ENCODE assay signal across 8 cellular contexts in the genomic region with DNA sequence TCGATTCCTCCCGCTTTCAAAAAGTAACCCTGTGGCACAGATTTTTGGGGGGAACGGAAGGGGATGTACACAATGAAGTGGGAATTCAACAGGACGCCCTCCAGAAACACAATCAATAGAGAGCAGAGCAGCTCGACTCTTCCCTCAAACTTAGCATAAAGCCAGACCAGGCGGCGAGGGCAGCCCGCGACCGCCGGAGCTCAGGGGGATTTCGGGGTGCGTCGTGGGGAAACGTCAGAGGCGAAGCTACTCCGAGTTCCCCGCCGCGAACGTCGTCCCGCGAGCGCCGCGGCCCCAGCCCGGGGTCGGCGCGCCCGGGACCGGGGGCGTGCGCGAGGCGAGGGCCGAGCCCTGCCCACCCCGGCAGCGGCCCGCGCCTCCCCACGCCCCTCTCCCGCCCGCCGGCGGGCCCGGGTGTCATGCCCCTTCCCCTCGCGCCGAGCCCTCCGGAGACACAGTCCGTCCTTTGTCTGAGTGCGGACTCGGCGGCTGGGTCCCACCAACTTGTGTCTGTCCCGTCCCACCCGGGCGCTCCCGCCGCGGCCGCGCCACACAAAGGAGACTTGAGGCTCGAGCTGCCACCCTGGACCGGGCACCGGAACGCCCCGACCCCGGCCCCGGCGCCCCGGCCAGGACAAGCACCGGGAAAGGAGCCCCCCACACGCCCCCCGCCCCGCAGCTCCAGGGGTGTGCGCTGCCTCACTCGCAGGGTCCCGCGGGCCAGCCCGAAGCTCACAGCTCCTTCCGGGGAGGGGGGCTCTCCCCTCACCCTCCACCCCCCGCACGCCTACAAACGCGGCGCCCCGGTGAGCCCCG. TPM values are rescaled to one million over a fixed set of nuclear protein-coding genes. Genes with fewer than 3 reads are reported as not detected.
DNase-seq lines count a peak whose midpoint lies in the region; ATAC-seq and TF ChIP-seq lines count a peak whose summit lies in the region.

No MANE protein-coding gene starts in this region.

- intact Hi-C loops in heart right ventricle (cut with DNase I) (loop anchor here in 8 of 10 donors (1.0 to 10.0 kb wide), 9 partner anchors 57 to 209 kb away; partner anchors contain the start of genes CUL1 (in 2 of the 8) and ZNF786 (in 1 of the 8)), posterior vena cava (cut with DNase I) (loop anchor here in 1 of 2 donors (10.0 kb wide), 1 partner anchor 61 kb away; no protein-coding TSS in a partner anchor)

- DNase-seq in 8988T (peak; percentile 17), RWPE1 (ENCODE audit: low spot score) (peak; percentile 13), heart right ventricle (peak; percentile 16 to 42), posterior vena cava (ENCODE audit: low spot score) (peak; percentile 84), ureter (ENCODE audit: low spot score) (peak; percentile 50)

- H3K4me3 Mint-ChIP-seq in activated naive CD4-positive, alpha-beta T cell treated with anti-CD3 and anti-CD28 coated beads, Interleukin-2, amount 50 U/mL, for 24 hours, result peak overlapping the region; percentile 98

- no peaks in the 10 kb centered on the region for H3K9me3 ChIP-seq in heart right ventricle

- peaks cover 0 to 19% (median 8%) of the 10 kb centered on the region in 9 donors for H3K4me1 ChIP-seq in heart right ventricle

- H3K4me3 ChIP-seq in heart right ventricle, result peak overlapping the region; percentile 52 to 97 (median 94)

- H3K36me3 Mint-ChIP-seq in activated naive CD4-positive, alpha-beta T cell treated with anti-CD3 and anti-CD28 coated beads, Interleukin-2, amount 50 U/mL, for 24 hours, result peaks cover 8% of the 10 kb centered on the region

- H3K27me3 Mint-ChIP-seq in activated naive CD4-positive, alpha-beta T cell treated with anti-CD3 and anti-CD28 coated beads, Interleukin-2, amount 50 U/mL, for 24 hours, result no peaks in the 10 kb centered on the region

- H3K27ac ChIP-seq in RWPE1 (peak overlapping the region; percentile 95), heart right ventricle (peak overlapping the region in 9 of 10 donors; percentile 28 to 96 (median 94))

- H3K4me1 Mint-ChIP-seq in activated naive CD4-positive, alpha-beta T cell treated with anti-CD3 and anti-CD28 coated beads, Interleukin-2, amount 50 U/mL, for 24 hours, result peaks cover 39% of the 10 kb centered on the region

- H3K27ac Mint-ChIP-seq in activated naive CD4-positive, alpha-beta T cell treated with anti-CD3 and anti-CD28 coated beads, Interleukin-2, amount 50 U/mL, for 24 hours, result peak overlapping the region; percentile 95

- peak; percentile 16 for ATAC-seq in GM18858 (IDR thresholded peaks at IDR 0.05; ENCODE audit: unreplicated experiment)
- ATAC-seq in HG03095 (IDR thresholded peaks at IDR 0.05; ENCODE audit: unreplicated experiment), result peak; percentile 26
- ATAC-seq in heart right ventricle, result no peak

- POLR2A ChIA-PET in RWPE1 (lab: Yijun Ruan, JAX; ENCODE audit: low non-redundant PET), result no interaction called here

- H3K27me3 ChIP-seq in heart right ventricle, result no peaks in the 10 kb centered on the region

- 0 to 1% methylated on average over 54 to 90 of the region's 90 CpGs for WGBS in heart right ventricle, 2 donors

- no peaks in the 10 kb centered on the region for H3K36me3 ChIP-seq in heart right ventricle

- CTCF ChIA-PET in RWPE1 (lab: Yijun Ruan, JAX), result interaction anchor here (0.6 kb wide), 1 partner anchor 10 kb away, joined by 3 read pairs; no protein-coding TSS in a partner anchor

- H3K9me3 Mint-ChIP-seq in activated naive CD4-positive, alpha-beta T cell treated with anti-CD3 and anti-CD28 coated beads, Interleukin-2, amount 50 U/mL, for 24 hours, result no peaks in the 10 kb centered on the region

- TF ChIP-seq CTCF in RWPE1 (conservative IDR thresholded peaks at IDR 0.05; ENCODE audit: low read depth), result no peak
- TF ChIP-seq CTCF in heart right ventricle (IDR thresholded peaks at IDR 0.05), result no peak

RNA-seq across cellular contexts. Expression of gene EZH2, which starts 0.7 kb away (rescaled TPM):
- total RNA-seq in heart right ventricle (1 to 10 TPM in 7 of 10 donors, under 1 TPM in 3; 0.53 to 4.6 (median 1.3) TPM), posterior vena cava (1 to 10 TPM; 1.7 to 1.9 TPM), ureter (3.6 TPM)
- polyA plus RNA-seq in heart right ventricle, result 1 to 10 TPM; 1.3 to 2.0 TPM

Comparison
In these comparisons a context has a peak if more than half of its experiments do, and no peak if none do; other contexts are left out.
1. DNase-seq: peak in every context shown above with its lines; median percentile 84 in posterior vena cava; 50 in ureter; 29 in heart right ventricle; 17 in 8988T; 13 in RWPE1.
2. ATAC-seq: peak in GM18858 (single experiment) and HG03095 (single experiment); none in heart right ventricle (0 of 8).